Comparison of ENCODE assay signal across 15 cellular contexts in genomic region chr6:70684794-70685493, GRCh38. TPM values are rescaled to one million over a fixed set of nuclear protein-coding genes. Genes with fewer than 3 reads are reported as not detected.
DNase-seq lines count a peak whose midpoint lies in the region; ATAC-seq, FAIRE-seq and TF ChIP-seq lines count a peak whose summit lies in the region.
"Had no signal": no experiment of that assay in that cellular context is flagged by ENCODE, and none has a peak within 500 bp of the region (broad histone marks: within the 10 kb centered on the region; RNA-seq: fewer than 3 reads in every experiment).

No MANE protein-coding gene starts in this region.

- intact Hi-C loops in PC-9 (cut with micrococcal nuclease; ENCODE audit: unreplicated experiment) (loop anchor here (5.0 kb wide), 2 partner anchors 313 to 373 kb away; no protein-coding TSS in a partner anchor), esophagus squamous epithelium (cut with DNase I) (loop anchor here (10.0 kb wide), 1 partner anchor 140 kb away; no protein-coding TSS in a partner anchor), adrenal gland (cut with DNase I) (loop anchor here in 1 of 2 donors (10.0 kb wide), 1 partner anchor 120 kb away; the partner anchor contains the start of gene SDHAF4)

- no peaks in the 10 kb centered on the region for H3K27me3 Mint-ChIP-seq in activated naive CD8-positive, alpha-beta T cell
- no peaks in the 10 kb centered on the region for H3K27me3 Mint-ChIP-seq in activated naive CD8-positive, alpha-beta T cell treated with anti-CD3 and anti-CD28 coated beads, Interleukin-2, amount 50 U/mL, for 24 hours

- FAIRE-seq in small intestine (lab: Jason Lieb, UNC) (no peak), GM12892 (lab: Jason Lieb, UNC) (no peak)

- H3K9me2 ChIP-seq in PC-9 (ENCODE audit: insufficient read depth): no peaks in the 10 kb centered on the region

- no peak overlapping the region for H2AFZ ChIP-seq in PC-9

- TF ChIP-seq POLR2A in esophagus squamous epithelium (IDR thresholded peaks at IDR 0.05) (no peak), GM12892 (IDR thresholded peaks at IDR 0.05; ENCODE audit: low read depth, low read length) (no peak), adrenal gland (IDR thresholded peaks at IDR 0.05) (no peak)

- H3K4me3 ChIP-seq in PC-9: no peak overlapping the region
- no peak overlapping the region for H3K4me3 ChIP-seq in esophagus squamous epithelium
- H3K4me3 ChIP-seq in small intestine (ENCODE audit: low read depth in 1 of 2, low read length in 2 of 2): no peak overlapping the region
- no peak overlapping the region for H3K4me3 ChIP-seq in adrenal gland
- H3K4me3 ChIP-seq: left lung, thoracic aorta had no signal

- H3K9me3 Mint-ChIP-seq in activated naive CD8-positive, alpha-beta T cell (ENCODE audit: low read depth): no peaks in the 10 kb centered on the region
- no peaks in the 10 kb centered on the region for H3K9me3 Mint-ChIP-seq in activated naive CD8-positive, alpha-beta T cell treated with anti-CD3 and anti-CD28 coated beads, Interleukin-2, amount 50 U/mL, for 24 hours

- H3F3A ChIP-seq in PC-9 (ENCODE audit: insufficient read depth, low read depth): peaks cover 9% of the 10 kb centered on the region; the same call in 1 of the 2 replicates

- 0 out of 2 replicates have a peak overlapping the region, but pooled peaks have one; percentile 16 for H3K27ac ChIP-seq in PC-9
- peak overlapping the region in 3 of 4 donors; percentile 2 to 70 (median 52) for H3K27ac ChIP-seq in esophagus squamous epithelium
- H3K27ac ChIP-seq in small intestine (ENCODE audit: low read depth in 1 of 2, low read length in 1 of 2): no peak overlapping the region
- H3K27ac ChIP-seq in adrenal gland: no peak overlapping the region
- H3K27ac ChIP-seq: left lung, thoracic aorta had no signal

- no peak overlapping the region for H3K4me3 Mint-ChIP-seq in activated naive CD8-positive, alpha-beta T cell
- H3K4me3 Mint-ChIP-seq in activated naive CD8-positive, alpha-beta T cell treated with anti-CD3 and anti-CD28 coated beads, Interleukin-2, amount 50 U/mL, for 24 hours: no peak overlapping the region

- BruUV-seq in PC-9 (replicated peaks; lab: Mats Ljungman, UMichigan): no TSS peak

- 0% methylated on average over 1 of the region's 1 CpG for WGBS in esophagus squamous epithelium, 2 donors
- WGBS in small intestine, 3 donors: 0 to 9% (median 0%) methylated on average over 1 of the region's 1 CpG
- 0 to 24% (median 10%) methylated on average over 1 of the region's 1 CpG for WGBS in adrenal gland, 4 donors

- H3K27me3 ChIP-seq in PC-9 (ENCODE audit: insufficient read depth, low read depth): no peaks in the 10 kb centered on the region
- no peaks in the 10 kb centered on the region for H3K27me3 ChIP-seq in esophagus squamous epithelium
- no peaks in the 10 kb centered on the region for H3K27me3 ChIP-seq in small intestine (ENCODE audit: control insufficient read depth in 2 of 2, insufficient read depth in 2 of 2, low read length in 2 of 2)
- no peaks in the 10 kb centered on the region for H3K27me3 ChIP-seq in adrenal gland
- H3K27me3 ChIP-seq: left lung had no signal

- no peaks in the 10 kb centered on the region for H3K36me3 ChIP-seq in PC-9 (ENCODE audit: low read depth)
- no peaks in the 10 kb centered on the region for H3K36me3 ChIP-seq in esophagus squamous epithelium
- no peaks in the 10 kb centered on the region for H3K36me3 ChIP-seq in small intestine (ENCODE audit: control insufficient read depth in 2 of 2, insufficient read depth in 2 of 2, low read length in 2 of 2)
- H3K36me3 ChIP-seq in adrenal gland (replicated peaks in 1 of 2): no peaks in the 10 kb centered on the region
- H3K36me3 ChIP-seq: left lung, thoracic aorta had no signal

- H3K36me3 Mint-ChIP-seq in activated naive CD8-positive, alpha-beta T cell: peaks cover 1% of the 10 kb centered on the region
- H3K36me3 Mint-ChIP-seq in activated naive CD8-positive, alpha-beta T cell treated with anti-CD3 and anti-CD28 coated beads, Interleukin-2, amount 50 U/mL, for 24 hours (ENCODE audit: low read depth): peaks cover 2% of the 10 kb centered on the region

- peak overlapping the region; percentile 2 for H3K27ac Mint-ChIP-seq in activated naive CD8-positive, alpha-beta T cell
- no peak overlapping the region for H3K27ac Mint-ChIP-seq in activated naive CD8-positive, alpha-beta T cell treated with anti-CD3 and anti-CD28 coated beads, Interleukin-2, amount 50 U/mL, for 24 hours

- peaks cover 58% of the 10 kb centered on the region for H3K4me1 Mint-ChIP-seq in activated naive CD8-positive, alpha-beta T cell (ENCODE audit: low read depth)
- H3K4me1 Mint-ChIP-seq in activated naive CD8-positive, alpha-beta T cell treated with anti-CD3 and anti-CD28 coated beads, Interleukin-2, amount 50 U/mL, for 24 hours: peaks cover 22% of the 10 kb centered on the region

- H4K20me1 ChIP-seq in PC-9 (ENCODE audit: insufficient read depth): peaks cover 32% of the 10 kb centered on the region

- CTCF ChIA-PET in PC-9 (lab: Charles Lee): interaction anchor here (0.6 kb wide), 1 partner anchor 16 kb away, joined by 4 read pairs; no protein-coding TSS in a partner anchor

- peaks cover 6% of the 10 kb centered on the region for H3K4me1 ChIP-seq in PC-9 (replicated peaks; ENCODE audit: insufficient read depth)
- H3K4me1 ChIP-seq in esophagus squamous epithelium: peaks cover 0 to 30% (median 10%) of the 10 kb centered on the region in 3 donors
- no peaks in the 10 kb centered on the region for H3K4me1 ChIP-seq in small intestine (ENCODE audit: control insufficient read depth in 2 of 2, insufficient read depth in 1 of 2, low read depth in 1 of 2, low read length in 1 of 2)
- peaks cover 0 to 16% of the 10 kb centered on the region in 2 donors for H3K4me1 ChIP-seq in adrenal gland (replicated peaks in 1 of 2)

- ATAC-seq in activated naive CD8-positive, alpha-beta T cell treated with anti-CD3 and anti-CD28 coated beads, Interleukin-2, amount 50 U/mL, for 24 hours: no peak

- DNase-seq in activated naive CD8-positive, alpha-beta T cell treated with anti-CD3 and anti-CD28 coated beads, Interleukin-2, amount 50 U/mL, for 24 hours: no peak
- no peak for DNase-seq in PC-9
- DNase-seq in esophagus squamous epithelium (lab: John Stamatoyannopoulos, UW): no peak
- DNase-seq in small intestine: peak; percentile 64
- no peak for DNase-seq in GM12892 (ENCODE audit: insufficient read length)
- DNase-seq in GM19238 (ENCODE audit: insufficient read length, low spot score): no peak
- no peak for DNase-seq in adrenal gland
- DNase-seq: activated CD4-positive, alpha-beta T cell treated with anti-CD3 and anti-CD28 coated beads, Interleukin-2, amount 50 U/mL, for 48 hours; activated gamma-delta T cell treated with Interleukin-2 at 50 U/mL for 16 hours; DMS79; left lung; NCI-H1436; NCI-H524 had no signal

- H3K4me2 ChIP-seq in PC-9: peak overlapping the region; percentile 23; the same call in 1 of the 2 replicates

- no peak for TF ChIP-seq CTCF in PC-9 (conservative IDR thresholded peaks at IDR 0.05)
- TF ChIP-seq CTCF in esophagus squamous epithelium (IDR thresholded peaks at IDR 0.05): no peak
- TF ChIP-seq CTCF in adrenal gland (IDR thresholded peaks at IDR 0.05): no peak

- no peaks in the 10 kb centered on the region; the same call in 1 of the 2 replicates for H3K9me3 ChIP-seq in PC-9 (ENCODE audit: insufficient read depth, low read depth)
- no peaks in the 10 kb centered on the region for H3K9me3 ChIP-seq in esophagus squamous epithelium
- no peaks in the 10 kb centered on the region for H3K9me3 ChIP-seq in small intestine (ENCODE audit: control insufficient read depth, low read depth)
- H3K9me3 ChIP-seq in adrenal gland (replicated peaks in 1 of 3): peaks cover 0 to 3% (median 0%) of the 10 kb centered on the region in 3 donors
- H3K9me3 ChIP-seq: left lung, thoracic aorta had no signal

- POLR2A ChIA-PET in PC-9 (lab: Charles Lee; ENCODE audit: unreplicated experiment): interaction anchor here (0.6 to 0.7 kb wide), 2 partner anchors 18 to 286 kb away, joined by 3 to 4 read pairs; no protein-coding TSS in a partner anchor

- peaks cover 60% of the 10 kb centered on the region for H3K79me2 ChIP-seq in PC-9 (ENCODE audit: low read depth)

RNA-seq across cellular contexts. Expression of gene SMAP1, which starts 17.3 kb away (rescaled TPM):
- 20.6 and 29.3 TPM in 2 replicates for total RNA-seq in PC-9 (2021)
- 10 to 100 TPM; 31.7 to 44.6 (median 33.6) TPM for total RNA-seq in esophagus squamous epithelium
- polyA plus RNA-seq in small intestine: 10 to 100 TPM; 25.2 to 37.8 (median 36.7) TPM
- polyA plus RNA-seq in GM12892 (2012; ENCODE audit: missing spikeins): 19.6 TPM
- 10 to 100 TPM; 20.3 to 29.0 (median 24.7) TPM for total RNA-seq in adrenal gland
- 10 to 100 TPM; 11.3 to 39.8 (median 13.6) TPM for polyA plus RNA-seq in adrenal gland

Comparison
In these comparisons a context has a peak if more than half of its experiments do, and no peak if none do; other contexts are left out.
1. H3K27ac ChIP-seq: peak in PC-9 (single experiment) and esophagus squamous epithelium (3 of 4); none in small intestine (0 of 2) and adrenal gland (0 of 5).